1 cellular context compared by ENCODE assay signal in genomic region chr13:46377554-46377953, GRCh38.
TF ChIP-seq lines count a peak whose summit lies in the region.

No MANE protein-coding gene starts in this region.

TF ChIP-seq in GM12878, 131 proteins besides CTCF, POLR2A, EP300 and RAD21 (continued from another document and continues in another):
- TF ChIP-seq PRDM15 (CRISPR knock-in tag; IDR thresholded peaks at IDR 0.05), result no peak
- no peak for TF ChIP-seq PBX3 (IDR thresholded peaks at IDR 0.05; ENCODE audit: insufficient replicate concordance, low read depth, low read length)
- TF ChIP-seq RFX5 (IDR thresholded peaks at IDR 0.05; ENCODE audit: low read depth, low read length), result no peak
- no peak for TF ChIP-seq ZNF207 (IDR thresholded peaks at IDR 0.05; ENCODE audit: borderline replicate concordance)
- TF ChIP-seq SUZ12 (IDR thresholded peaks at IDR 0.05; ENCODE audit: unreplicated experiment), result no peak
- no peak; the same call in 1 of the 2 replicates for TF ChIP-seq SMAD5 (IDR thresholded peaks at IDR 0.05; ENCODE audit: low read depth)
- no peak for TF ChIP-seq E2F4 (IDR thresholded peaks at IDR 0.05; ENCODE audit: low read depth, low read length)
- no peak for TF ChIP-seq BCL3 (IDR thresholded peaks at IDR 0.05; ENCODE audit: borderline replicate concordance, insufficient read depth, low read depth, low read length, poor library complexity, severe bottlenecking)
- TF ChIP-seq SIN3A (IDR thresholded peaks at IDR 0.05; ENCODE audit: low read depth, low read length), result no peak
- no peak for TF ChIP-seq FOXK2 (IDR thresholded peaks at IDR 0.05)
- TF ChIP-seq FOS (IDR thresholded peaks at IDR 0.05; ENCODE audit: borderline replicate concordance, extremely low read depth, insufficient read length), result no peak
- TF ChIP-seq YY1 (IDR thresholded peaks at IDR 0.05; ENCODE audit: low read depth, low read length), result no peak
- TF ChIP-seq TCF3 (IDR thresholded peaks at IDR 0.05; ENCODE audit: borderline replicate concordance, insufficient read depth, low read depth, low read length), result peak; percentile 83; the same call in 1 of the 2 replicates
- TF ChIP-seq HSF1 (IDR thresholded peaks at IDR 0.05; ENCODE audit: low read depth, low read length), result no peak
- no peak for TF ChIP-seq MTA3 (IDR thresholded peaks at IDR 0.05; ENCODE audit: borderline replicate concordance, low read length)
- TF ChIP-seq NFXL1 (IDR thresholded peaks at IDR 0.05; ENCODE audit: borderline replicate concordance), result no peak
- no peak for TF ChIP-seq KDM1A (IDR thresholded peaks at IDR 0.05; ENCODE audit: borderline replicate concordance)
- peak; percentile 53; the same call in 1 of the 2 replicates for TF ChIP-seq IKZF1 (conservative IDR thresholded peaks at IDR 0.05)
- TF ChIP-seq NKRF (conservative IDR thresholded peaks at IDR 0.05), result no peak
- no peak for TF ChIP-seq RELB (IDR thresholded peaks at IDR 0.05; ENCODE audit: low read depth)
- TF ChIP-seq KAT2A (conservative IDR thresholded peaks at IDR 0.05; ENCODE audit: control insufficient read depth, low read depth, low read length), result no peak
- TF ChIP-seq YBX1 (IDR thresholded peaks at IDR 0.05), result no peak
- peak; percentile 80 for TF ChIP-seq SPI1 (IDR thresholded peaks at IDR 0.05; ENCODE audit: borderline replicate concordance, insufficient read depth, low read depth, low read length)
- TF ChIP-seq ELK1 (IDR thresholded peaks at IDR 0.05; ENCODE audit: low read depth, low read length), result 0 out of 2 replicates have a peak, but pooled peaks have one; percentile 68
- TF ChIP-seq ZBTB11 (CRISPR knock-in tag; IDR thresholded peaks at IDR 0.05), result no peak
- peak; percentile 22; the same call in 1 of the 2 replicates for TF ChIP-seq ATF7 (IDR thresholded peaks at IDR 0.05; ENCODE audit: low read depth)
- peak; percentile 44; the same call in 1 of the 2 replicates for TF ChIP-seq MTA2 (IDR thresholded peaks at IDR 0.05; ENCODE audit: low read depth)
- no peak for TF ChIP-seq HDAC6 (IDR thresholded peaks at IDR 0.05; ENCODE audit: unreplicated experiment)
- no peak for TF ChIP-seq TARDBP (IDR thresholded peaks at IDR 0.05; ENCODE audit: borderline replicate concordance)
- no peak for TF ChIP-seq CEBPB (IDR thresholded peaks at IDR 0.05; ENCODE audit: borderline replicate concordance in 1 of 2, low read depth in 2 of 2, low read length in 2 of 2)
- no peak for TF ChIP-seq PKNOX1 (IDR thresholded peaks at IDR 0.05)
- TF ChIP-seq E2F8 (IDR thresholded peaks at IDR 0.05; ENCODE audit: low read depth, partially characterized antibody), result no peak
- no peak for TF ChIP-seq EED (IDR thresholded peaks at IDR 0.05; ENCODE audit: low read depth)
